10 cellular contexts compared by ENCODE assay signal in the genomic region with DNA sequence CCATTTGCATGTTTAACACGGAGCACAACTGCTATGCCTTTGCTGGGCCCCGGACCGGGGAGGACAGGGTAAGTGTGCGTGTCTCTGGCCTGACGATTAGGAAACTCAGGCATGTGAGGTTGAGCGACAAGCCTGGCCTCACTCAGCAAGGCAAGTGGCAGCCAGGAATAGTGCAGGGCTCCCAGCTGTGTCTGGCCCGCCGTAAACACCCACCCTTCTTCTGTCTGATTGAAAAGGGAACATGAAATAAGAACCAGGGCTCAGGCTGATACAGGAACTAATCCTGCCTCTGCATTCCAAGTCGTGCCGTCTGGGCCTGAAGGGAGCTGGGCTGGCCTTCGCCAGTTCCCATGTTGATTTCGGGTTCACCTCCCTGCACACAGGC. TPM values are rescaled to one million over a fixed set of nuclear protein-coding genes. Genes with fewer than 3 reads are reported as not detected.
DNase-seq lines count a peak whose midpoint lies in the region; ATAC-seq and TF ChIP-seq lines count a peak whose summit lies in the region.
"Had no signal": no experiment of that assay in that cellular context is flagged by ENCODE, and none has a peak within 500 bp of the region (broad histone marks: within the 10 kb centered on the region; RNA-seq: fewer than 3 reads in every experiment).

No MANE protein-coding gene starts in this region.

- no peaks in the 10 kb centered on the region for H3K36me3 ChIP-seq in SU-DHL-6 (ENCODE audit: low read length)

- ATAC-seq in left ventricle myocardium superior, result peak; percentile 85
- ATAC-seq in stimulated activated naive B cell treated with anti-CD40 and anti-IgM and Interleukin-4, amounts not matched to agents 10 μg/mL and 1 μg/mL and 100 μg/mL, for 72 hours (replicated peaks), result peak; percentile 54 to 59
- ATAC-seq: esophagus mucosa had no signal

- peaks cover 17% of the 10 kb centered on the region for H3F3A ChIP-seq in SU-DHL-6 (ENCODE audit: insufficient read depth)

- peak overlapping the region; percentile 20 for H3K4me2 ChIP-seq in SU-DHL-6 (ENCODE audit: low read depth, low read length, poor library complexity, severe bottlenecking)

- DNase-seq in T-helper 1 cell (no peak), left ventricle myocardium superior (peak; percentile 83), ACHN (no peak), RPMI8226 (no peak), NCI-H187 (lab: John Stamatoyannopoulos, UW) (no peak)
- peak; percentile 43 for DNase-seq in stimulated activated naive B cell treated with anti-CD40 and anti-IgM and Interleukin-4, amounts not matched to agents 10 μg/mL and 1 μg/mL and 100 μg/mL, for 72 hours

- H3K9me3 Mint-ChIP-seq in T-helper 1 cell treated with Interleukin-12 subunit alpha and Interleukin-12 subunit beta and Interleukin-4 antibody, amounts not matched to agents 30 μg/mL and 1 μg/mL, for 36 hours, result no peaks in the 10 kb centered on the region
- no peaks in the 10 kb centered on the region for H3K9me3 Mint-ChIP-seq in stimulated activated naive B cell treated with anti-CD40 and anti-IgM and Interleukin-4, amounts not matched to agents 10 μg/mL and 1 μg/mL and 100 μg/mL, for 72 hours

- peaks cover 8% of the 10 kb centered on the region for H3K36me3 Mint-ChIP-seq in T-helper 1 cell treated with Interleukin-12 subunit alpha and Interleukin-12 subunit beta and Interleukin-4 antibody, amounts not matched to agents 30 μg/mL and 1 μg/mL, for 36 hours (ENCODE audit: low read depth)
- H3K36me3 Mint-ChIP-seq in stimulated activated naive B cell treated with anti-CD40 and anti-IgM and Interleukin-4, amounts not matched to agents 10 μg/mL and 1 μg/mL and 100 μg/mL, for 72 hours, result peaks cover 3 to 6% of the 10 kb centered on the region in 2 donors

- peak overlapping the region; percentile 1; the same call in 1 of the 2 replicates for H3K9ac ChIP-seq in SU-DHL-6 (ENCODE audit: low read length)

- H3K27me3 ChIP-seq in SU-DHL-6 (ENCODE audit: low read length), result no peaks in the 10 kb centered on the region

- in situ Hi-C loops in ACHN (cut with HindIII; ENCODE audit: low pct_ligation_motif_present, low pct_unique_long_range_greater_than_20kb, low sequenced_read_pairs), result no loop called here

- H3K27me3 Mint-ChIP-seq in T-helper 1 cell treated with Interleukin-12 subunit alpha and Interleukin-12 subunit beta and Interleukin-4 antibody, amounts not matched to agents 30 μg/mL and 1 μg/mL, for 36 hours (ENCODE audit: low read depth), result no peaks in the 10 kb centered on the region
- no peaks in the 10 kb centered on the region for H3K27me3 Mint-ChIP-seq in stimulated activated naive B cell treated with anti-CD40 and anti-IgM and Interleukin-4, amounts not matched to agents 10 μg/mL and 1 μg/mL and 100 μg/mL, for 72 hours

- intact Hi-C loops in left ventricle myocardium superior (cut with micrococcal nuclease), result no loop called here

- no peaks in the 10 kb centered on the region for H4K20me1 ChIP-seq in SU-DHL-6 (ENCODE audit: low read depth, low read length)

- H3K4me3 Mint-ChIP-seq in T-helper 1 cell treated with Interleukin-12 subunit alpha and Interleukin-12 subunit beta and Interleukin-4 antibody, amounts not matched to agents 30 μg/mL and 1 μg/mL, for 36 hours, result no peak overlapping the region
- peak overlapping the region; percentile 21 to 43 for H3K4me3 Mint-ChIP-seq in stimulated activated naive B cell treated with anti-CD40 and anti-IgM and Interleukin-4, amounts not matched to agents 10 μg/mL and 1 μg/mL and 100 μg/mL, for 72 hours

- peak overlapping the region; percentile 4 for H2AFZ ChIP-seq in SU-DHL-6 (ENCODE audit: low read depth, low read length, severe bottlenecking)

- no peaks in the 10 kb centered on the region for H3K9me2 ChIP-seq in SU-DHL-6 (replicated peaks; ENCODE audit: insufficient read depth, low read length)

- peak overlapping the region; percentile 92 for H3K27ac Mint-ChIP-seq in T-helper 1 cell treated with Interleukin-12 subunit alpha and Interleukin-12 subunit beta and Interleukin-4 antibody, amounts not matched to agents 30 μg/mL and 1 μg/mL, for 36 hours
- H3K27ac Mint-ChIP-seq in stimulated activated naive B cell treated with anti-CD40 and anti-IgM and Interleukin-4, amounts not matched to agents 10 μg/mL and 1 μg/mL and 100 μg/mL, for 72 hours, result peak overlapping the region; percentile 94

- peak overlapping the region; percentile 65 for H3K27ac ChIP-seq in SU-DHL-6 (ENCODE audit: low read depth, low read length)
- H3K27ac ChIP-seq: 22Rv1 had no signal

- TF ChIP-seq CTCF in SU-DHL-6 (IDR thresholded peaks at IDR 0.05; ENCODE audit: insufficient read depth, low read length, poor library complexity, severe bottlenecking), result no peak

- H3K79me2 ChIP-seq in SU-DHL-6 (ENCODE audit: insufficient read depth, low read length), result no peaks in the 10 kb centered on the region

- no peaks in the 10 kb centered on the region for H3K9me3 ChIP-seq in SU-DHL-6 (ENCODE audit: insufficient read depth, low read length)

- H3K4me1 Mint-ChIP-seq in T-helper 1 cell treated with Interleukin-12 subunit alpha and Interleukin-12 subunit beta and Interleukin-4 antibody, amounts not matched to agents 30 μg/mL and 1 μg/mL, for 36 hours (ENCODE audit: low read depth), result peaks cover 28% of the 10 kb centered on the region
- H3K4me1 Mint-ChIP-seq in stimulated activated naive B cell treated with anti-CD40 and anti-IgM and Interleukin-4, amounts not matched to agents 10 μg/mL and 1 μg/mL and 100 μg/mL, for 72 hours, result peaks cover 27 to 52% of the 10 kb centered on the region in 2 donors

- H3K4me3 ChIP-seq in SU-DHL-6 (ENCODE audit: insufficient read depth, low read length, poor library complexity, severe bottlenecking), result no peak overlapping the region

RNA-seq across cellular contexts. Expression of a gene that starts 22.2 kb away (rescaled TPM):
- 69.1 TPM for total RNA-seq in left ventricle myocardium superior

RNA-seq across cellular contexts. Expression of a gene that starts 35.4 kb away (rescaled TPM):
- total RNA-seq in left ventricle myocardium superior, result 127 TPM

Comparison
In these comparisons a context has a peak if more than half of its experiments do, and no peak if none do; other contexts are left out.
1. DNase-seq: peak in left ventricle myocardium superior (single experiment) and stimulated activated naive B cell treated with anti-CD40 and anti-IgM and Interleukin-4, amounts not matched to agents 10 μg/mL and 1 μg/mL and 100 μg/mL, for 72 hours (single experiment); none in T-helper 1 cell (0 of 5), ACHN (single experiment), RPMI8226 (single experiment) and NCI-H187 (0 of 2).